ENCODE assay signal across 8 cellular contexts in genomic region chr1:33152685-33153432, GRCh38. TPM values are rescaled to one million over a fixed set of nuclear protein-coding genes. Genes with fewer than 3 reads are reported as not detected.
DNase-seq lines count a peak whose midpoint lies in the region; TF ChIP-seq lines count a peak whose summit lies in the region.

No MANE protein-coding gene starts in this region.

- H3K9me3 ChIP-seq in CD8-positive, alpha-beta memory T cell (ENCODE audit: low read length): no peaks in the 10 kb centered on the region

- DNase-seq in GM03348 (ENCODE audit: low spot score): peak; percentile 78
- peak; percentile 95 for DNase-seq in NCI-H524 treated with DMSO at 0.1 percent for 48 hours (lab: John Stamatoyannopoulos, UW)
- peak; percentile 69 for DNase-seq in fibroblast of peridontal ligament (ENCODE audit: extremely low read depth)
- peak; percentile 79 for DNase-seq in pons (ENCODE audit: low spot score)
- no peak for DNase-seq in CD8-positive, alpha-beta memory T cell
- no peak for DNase-seq in NCI-H1048 (lab: John Stamatoyannopoulos, UW)
- DNase-seq in GM10248 (ENCODE audit: extremely low spot score): no peak
- DNase-seq in foreskin melanocyte: no peak

- CTCF ChIA-PET in CD8-positive, alpha-beta memory T cell (lab: Charles Lee): no interaction called here
- CTCF ChIA-PET in GM10248 (lab: Yijun Ruan, JAX): no interaction called here

- TF ChIP-seq CTCF in GM10248 (IDR thresholded peaks at IDR 0.05; ENCODE audit: control extremely low read depth, extremely low read depth, low read depth, missing control alignments): no peak

- POLR2A ChIA-PET in CD8-positive, alpha-beta memory T cell (lab: Charles Lee): no interaction called here
- POLR2A ChIA-PET in GM10248 (lab: Yijun Ruan, JAX): no interaction called here

- H3K4me3 Mint-ChIP-seq in CD8-positive, alpha-beta memory T cell: no peak overlapping the region

- H3K4me1 ChIP-seq in CD8-positive, alpha-beta memory T cell (ENCODE audit: insufficient read depth, low read length): no peaks in the 10 kb centered on the region

- no peaks in the 10 kb centered on the region for H3K4me1 Mint-ChIP-seq in CD8-positive, alpha-beta memory T cell

- H3K27me3 Mint-ChIP-seq in CD8-positive, alpha-beta memory T cell: no peaks in the 10 kb centered on the region

- H3K9me3 Mint-ChIP-seq in CD8-positive, alpha-beta memory T cell: no peaks in the 10 kb centered on the region

- H3K27ac ChIP-seq in CD8-positive, alpha-beta memory T cell (ENCODE audit: low read depth, low read length): no peak overlapping the region

- no peaks in the 10 kb centered on the region for H3K27me3 ChIP-seq in CD8-positive, alpha-beta memory T cell (ENCODE audit: insufficient read depth, low read length, poor library complexity, severe bottlenecking)

- peak overlapping the region in 2 of 8 donors; percentile 50 to 53 for H3K27ac Mint-ChIP-seq in CD8-positive, alpha-beta memory T cell

- H3K36me3 ChIP-seq in CD8-positive, alpha-beta memory T cell (ENCODE audit: insufficient read depth, low read length): no peaks in the 10 kb centered on the region

- H3K4me3 ChIP-seq in CD8-positive, alpha-beta memory T cell (ENCODE audit: low read length): no peak overlapping the region

- peaks cover 4 to 61% (median 8%) of the 10 kb centered on the region in 3 donors for H3K36me3 Mint-ChIP-seq in CD8-positive, alpha-beta memory T cell

RNA-seq across cellular contexts. Expression of gene TRIM62, which starts 29.0 kb away (rescaled TPM):
- total RNA-seq in CD8-positive, alpha-beta memory T cell: 1 to 10 TPM; 5.0 to 5.5 TPM
- 7.0 TPM for polyA plus RNA-seq in CD8-positive, alpha-beta memory T cell

Comparison
In these comparisons a context has a peak if more than half of its experiments do, and no peak if none do; other contexts are left out.
1. DNase-seq: peak in GM03348 (single experiment), NCI-H524 treated with DMSO at 0.1 percent for 48 hours (single experiment), fibroblast of peridontal ligament (single experiment) and pons (single experiment); none in CD8-positive, alpha-beta memory T cell (0 of 5), NCI-H1048 (single experiment), GM10248 (single experiment) and foreskin melanocyte (single experiment).